ENCODE assay signal across 8 cellular contexts in genomic region chr14:105475269-105475915, GRCh38. TPM values are rescaled to one million over a fixed set of nuclear protein-coding genes. Genes with fewer than 3 reads are reported as not detected.
DNase-seq lines count a peak whose midpoint lies in the region; ATAC-seq, FAIRE-seq and TF ChIP-seq lines count a peak whose summit lies in the region.

No MANE protein-coding gene starts in this region.

- TF ChIP-seq RAD21 in GM12878 (IDR thresholded peaks at IDR 0.05; ENCODE audit: insufficient read depth, low read depth, low read length) = no peak

- RAD21 ChIA-PET in GM12878 (lab: Charles Lee; ENCODE audit: unreplicated experiment) = no interaction called here

- WGBS in GM12878 (ENCODE audit: insufficient coverage, insufficient replicate concordance, low lambda C conversion rate, missing lambda C conversion rate) = under 1% methylated on average over 36 of the region's 39 CpGs
- WGBS in testis, 2 donors = 6 to 10% methylated on average over 11 to 36 of the region's 39 CpGs

- no peaks in the 10 kb centered on the region for H4K20me1 ChIP-seq in GM12878 (ENCODE audit: control insufficient read depth, insufficient read depth)

- intact Hi-C loops in Right ventricle myocardium superior (cut with DNase I) (no loop called here), Right ventricle myocardium inferior (cut with DNase I) (loop anchor here (2.0 to 10.0 kb wide), 4 partner anchors 15 to 751 kb away; partner anchors contain the start of genes ADSS1 and TEDC1), GM12878 (cut with micrococcal nuclease; ENCODE audit: unreplicated experiment) (no loop called here), testis (cut with DNase I; ENCODE audit: low total_unique reads) (no loop called here)

- H3K27me3 ChIP-seq in GM12878 (replicated peaks in 1 of 2; ENCODE audit: control insufficient read depth in 2 of 2, insufficient read depth in 2 of 2, low read length in 1 of 2) (peaks cover 4 to 11% of the 10 kb centered on the region in 2 experiments; a peak in 3 of 4 replicates), testis (peaks cover 3% of the 10 kb centered on the region)

- H3K79me2 ChIP-seq in GM12878 (ENCODE audit: control insufficient read depth, insufficient read depth, low read length) = no peaks in the 10 kb centered on the region

- TF ChIP-seq POLR2A in GM12878 (IDR thresholded peaks at IDR 0.05; ENCODE audit: low read depth, low read length) (no peak), testis (IDR thresholded peaks at IDR 0.05) (no peak)

- SMC1A ChIA-PET in GM12878 (lab: Charles Lee; ENCODE audit: uncharacterized antibody, unreplicated experiment) = no interaction called here

- no peak for TF ChIP-seq EP300 in GM12878 (IDR thresholded peaks at IDR 0.05; ENCODE audit: borderline replicate concordance in 1 of 2, control insufficient read depth in 1 of 2, low read depth in 2 of 2, low read length in 2 of 2)

- no TSS peak for BruUV-seq in GM12878 (replicated peaks; lab: Mats Ljungman, UMichigan)

- H3K4me3 ChIP-seq in GM12878 = peak overlapping the region; percentile 27; the same call in 1 of the 2 replicates
- peak overlapping the region; percentile 55 to 62 for H3K4me3 ChIP-seq in testis

- peak overlapping the region; percentile 64; the same call in 1 of the 2 replicates for H3K4me2 ChIP-seq in GM12878 (ENCODE audit: control insufficient read depth, insufficient read depth)

- H3K4me1 ChIP-seq in GM12878 (ENCODE audit: control insufficient read depth, insufficient read depth, low read length) (no peaks in the 10 kb centered on the region), testis (peaks cover 51% of the 10 kb centered on the region)

- H3K9ac ChIP-seq in GM12878 (ENCODE audit: control insufficient read depth, insufficient read depth, low read length) = no peak overlapping the region

- H2AFZ ChIP-seq in GM12878 (ENCODE audit: control insufficient read depth, low read depth, low read length) = no peak overlapping the region

- no peaks in the 10 kb centered on the region; a peak in 1 of 4 replicates for H3K36me3 ChIP-seq in GM12878 (ENCODE audit: control insufficient read depth in 2 of 2, insufficient read depth in 2 of 2, low read length in 1 of 2)
- H3K36me3 ChIP-seq in testis (ENCODE audit: low read depth, missing control alignments) = no peaks in the 10 kb centered on the region

- in situ Hi-C loops in GM12878 (cut with MboI) = no loop called here

- ATAC-seq in Right ventricle myocardium superior (ENCODE audit: poor library complexity) (no peak), Right ventricle myocardium inferior (no peak), GM12878 (no peak), GM18502 (IDR thresholded peaks at IDR 0.05; ENCODE audit: poor library complexity, unreplicated experiment) (no peak)

- DNase-seq in Right ventricle myocardium superior = peak; percentile 71
- no peak for DNase-seq in Right ventricle myocardium inferior (ENCODE audit: missing footprints)
- no peak for DNase-seq in GM12878 (ENCODE audit: low read depth, low spot score)
- peak; percentile 77 for DNase-seq in left kidney (ENCODE audit: low read depth, low spot score)
- DNase-seq in testis = no peak
- DNase-seq in OCI-M1 (lab: John Stamatoyannopoulos, UW) = no peak
- DNase-seq in activated CD4-positive, CD25-positive, alpha-beta regulatory T cell treated with anti-CD3 and anti-CD28 coated beads, Interleukin-2, amount 50 U/mL, for 72 hours = no peak

- H3K27ac ChIP-seq in GM12878 (ENCODE audit: control insufficient read depth, insufficient read depth) (no peak overlapping the region), testis (peak overlapping the region in 1 of 2 donors; percentile 79)

- POLR2A ChIA-PET in GM12878 (lab: Charles Lee) = no interaction called here

- FAIRE-seq in GM12878 (lab: Jason Lieb, UNC) = no peak

- H3K9me3 ChIP-seq in GM12878 (replicated peaks; ENCODE audit: control insufficient read depth, insufficient read depth, low read length) (no peaks in the 10 kb centered on the region; the same call in 2 of the 3 replicates), testis (no peaks in the 10 kb centered on the region)

- no peak for TF ChIP-seq CTCF in GM12878 (IDR thresholded peaks at IDR 0.05 in 2 of 3, conservative IDR thresholded peaks at IDR 0.05 in 1 of 3; ENCODE audit: control insufficient read depth in 2 of 3, extremely low read depth in 1 of 3, insufficient read depth in 1 of 3, low read depth in 3 of 3, low read length in 3 of 3)
- TF ChIP-seq CTCF in testis (IDR thresholded peaks at IDR 0.05) = no peak

- CTCF ChIA-PET in GM12878 (lab: Yijun Ruan, JAX) = no interaction called here

RNA-seq across cellular contexts. Expression of gene CRIP2, which starts 0.8 kb away (rescaled TPM):
- total RNA-seq in Right ventricle myocardium superior (1,011 TPM), Right ventricle myocardium inferior (1,081 TPM), GM12878 (2014; rRNA removed) (0.11 TPM in 1 of 2 replicates, not detected in the other), GM12878 (2014; rRNA removed; fragmentation: Illumina TruSeq; extraction: Trizol) (not detected in 2 replicates), GM12878 (2021) (0.49 and 0.61 TPM in 2 replicates), testis (100 to 1,000 TPM; 114 to 159 TPM)
- not detected in 2 replicates for total RNA-seq in GM12878 (2013; cell fraction: nucleolus; rRNA removed)
- not detected for polyA plus RNA-seq in GM12878 (2011; ENCODE audit: low read depth)
- polyA plus RNA-seq in GM12878 (2011; rRNA removed) (0.04 TPM in 1 of 2 replicates, not detected in the other), GM12878 (2014; fragmentation: Illumina TruSeq; extraction: Trizol) (not detected in 2 replicates), GM12878 (2014; fragmentation: Nextera tagmentation; extraction: Ambion mirVana) (not detected), GM12878 (2014; rRNA removed) (not detected in 2 replicates), GM12878 (2016; fragmentation: Nextera tagmentation; extraction: Ambion mirVana) (under 1 TPM; 0.37 to 0.62 TPM), testis (ENCODE audit: insufficient read depth, low read depth, low replicate concordance) (121 TPM)
- polyA plus RNA-seq in GM12878 (2011; cell fraction: cytosol; rRNA removed) = 0.39 and 0.40 TPM in 2 replicates
- polyA plus RNA-seq in GM12878 (2011; cell fraction: nucleus; rRNA removed) = 0.37 and 0.57 TPM in 2 replicates
- 0.15 and 0.22 TPM in 2 replicates for polyA plus RNA-seq in GM12878 (2012)
- not detected in 2 replicates for polyA minus RNA-seq in GM12878 (2011; rRNA and poly(A)+ RNA removed)
- 2.9 and 4.2 TPM in 2 replicates for polyA minus RNA-seq in GM12878 (2011; cell fraction: cytosol; rRNA and poly(A)+ RNA removed)
- 1.4 TPM in 1 of 2 replicates, not detected in the other for polyA minus RNA-seq in GM12878 (2011; cell fraction: nucleus; rRNA and poly(A)+ RNA removed)

RNA-seq across cellular contexts. Expression of gene CRIP1, which starts 11.3 kb away (rescaled TPM):
- total RNA-seq in Right ventricle myocardium superior = 71.8 TPM
- total RNA-seq in Right ventricle myocardium inferior = 82.0 TPM
- 20.9 and 21.9 TPM in 2 replicates for total RNA-seq in GM12878 (2013; cell fraction: nucleolus; rRNA removed)
- 99.4 and 101 TPM in 2 replicates for total RNA-seq in GM12878 (2014; rRNA removed)
- total RNA-seq in GM12878 (2014; rRNA removed; fragmentation: Illumina TruSeq; extraction: Trizol) = 87.3 and 90.6 TPM in 2 replicates
- total RNA-seq in GM12878 (2021) = 177 and 188 TPM in 2 replicates
- 110 TPM for polyA plus RNA-seq in GM12878 (2011; ENCODE audit: low read depth)
- 36.3 and 174 TPM in 2 replicates for polyA plus RNA-seq in GM12878 (2011; rRNA removed)
- polyA plus RNA-seq in GM12878 (2011; cell fraction: cytosol; rRNA removed) = 236 and 406 TPM in 2 replicates
- polyA plus RNA-seq in GM12878 (2011; cell fraction: nucleus; rRNA removed) = 273 and 302 TPM in 2 replicates
- polyA plus RNA-seq in GM12878 (2012) = 224 and 253 TPM in 2 replicates
- polyA plus RNA-seq in GM12878 (2014; fragmentation: Illumina TruSeq; extraction: Trizol) = 8.1 and 81.1 TPM in 2 replicates
- 100 to 1,000 TPM in 1 of 2 experiments, 10 to 100 TPM in 1; 66.8 to 134 TPM for polyA plus RNA-seq in GM12878 (2014; fragmentation: Nextera tagmentation; extraction: Ambion mirVana)
- polyA plus RNA-seq in GM12878 (2014; rRNA removed) = 259 and 269 TPM in 2 replicates
- 100 to 1,000 TPM; 207 to 230 TPM for polyA plus RNA-seq in GM12878 (2016; fragmentation: Nextera tagmentation; extraction: Ambion mirVana)
- polyA minus RNA-seq in GM12878 (2011; rRNA and poly(A)+ RNA removed) = 26.0 and 61.0 TPM in 2 replicates
- 42.5 and 76.2 TPM in 2 replicates for polyA minus RNA-seq in GM12878 (2011; cell fraction: cytosol; rRNA and poly(A)+ RNA removed)
- 17.5 and 28.7 TPM in 2 replicates for polyA minus RNA-seq in GM12878 (2011; cell fraction: nucleus; rRNA and poly(A)+ RNA removed)
- total RNA-seq in testis = 1 to 10 TPM; 3.0 to 4.4 TPM
- 154 TPM for polyA plus RNA-seq in testis (ENCODE audit: insufficient read depth, low read depth, low replicate concordance)

RNA-seq across cellular contexts. Expression of gene TEDC1, which starts 15.7 kb away (rescaled TPM):
- total RNA-seq in Right ventricle myocardium superior = 6.2 TPM
- 6.4 TPM for total RNA-seq in Right ventricle myocardium inferior
- 15.3 and 19.0 TPM in 2 replicates for total RNA-seq in GM12878 (2013; cell fraction: nucleolus; rRNA removed)
- 23.0 and 25.8 TPM in 2 replicates for total RNA-seq in GM12878 (2014; rRNA removed)
- 2.9 and 5.1 TPM in 2 replicates for total RNA-seq in GM12878 (2014; rRNA removed; fragmentation: Illumina TruSeq; extraction: Trizol)
- 30.5 and 34.2 TPM in 2 replicates for total RNA-seq in GM12878 (2021)
- polyA plus RNA-seq in GM12878 (2011; ENCODE audit: low read depth) = 1.9 TPM
- 1.7 and 6.0 TPM in 2 replicates for polyA plus RNA-seq in GM12878 (2011; rRNA removed)
- polyA plus RNA-seq in GM12878 (2011; cell fraction: cytosol; rRNA removed) = 8.1 and 18.8 TPM in 2 replicates
- polyA plus RNA-seq in GM12878 (2011; cell fraction: nucleus; rRNA removed) = 26.6 and 44.6 TPM in 2 replicates
- polyA plus RNA-seq in GM12878 (2012) = 7.2 and 9.4 TPM in 2 replicates
- polyA plus RNA-seq in GM12878 (2014; fragmentation: Illumina TruSeq; extraction: Trizol) = 0.10 and 0.76 TPM in 2 replicates
- polyA plus RNA-seq in GM12878 (2014; fragmentation: Nextera tagmentation; extraction: Ambion mirVana) = 1 to 10 TPM in 1 of 2 experiments, under 1 TPM in 1; 0.19 to 1.6 TPM
- polyA plus RNA-seq in GM12878 (2014; rRNA removed) = 27.8 and 32.6 TPM in 2 replicates
- 10 to 100 TPM; 23.3 to 29.9 TPM for polyA plus RNA-seq in GM12878 (2016; fragmentation: Nextera tagmentation; extraction: Ambion mirVana)
- 6.5 and 9.2 TPM in 2 replicates for polyA minus RNA-seq in GM12878 (2011; rRNA and poly(A)+ RNA removed)
- polyA minus RNA-seq in GM12878 (2011; cell fraction: cytosol; rRNA and poly(A)+ RNA removed) = 4.4 and 5.8 TPM in 2 replicates
- polyA minus RNA-seq in GM12878 (2011; cell fraction: nucleus; rRNA and poly(A)+ RNA removed) = 8.9 and 18.4 TPM in 2 replicates
- total RNA-seq in testis = 10 to 100 TPM; 16.4 to 16.7 TPM
- polyA plus RNA-seq in testis (ENCODE audit: insufficient read depth, low read depth, low replicate concordance) = 8.8 TPM

RNA-seq across cellular contexts. Expression of gene TMEM121, which starts 51.0 kb away (rescaled TPM):
- 3.1 TPM for total RNA-seq in Right ventricle myocardium superior
- total RNA-seq in Right ventricle myocardium inferior = 3.4 TPM
- total RNA-seq in GM12878 (2013; cell fraction: nucleolus; rRNA removed) = 2.2 and 2.7 TPM in 2 replicates
- 4.9 and 6.6 TPM in 2 replicates for total RNA-seq in GM12878 (2014; rRNA removed)
- 0.09 and 0.13 TPM in 2 replicates for total RNA-seq in GM12878 (2014; rRNA removed; fragmentation: Illumina TruSeq; extraction: Trizol)
- 3.2 and 3.4 TPM in 2 replicates for total RNA-seq in GM12878 (2021)
- not detected for polyA plus RNA-seq in GM12878 (2011; ENCODE audit: low read depth)
- 0.04 TPM in 1 of 2 replicates, not detected in the other for polyA plus RNA-seq in GM12878 (2011; rRNA removed)
- polyA plus RNA-seq in GM12878 (2011; cell fraction: cytosol; rRNA removed) = 0.13 TPM in 1 of 2 replicates, not detected in the other
- polyA plus RNA-seq in GM12878 (2011; cell fraction: nucleus; rRNA removed) = 0.07 and 0.12 TPM in 2 replicates
- polyA plus RNA-seq in GM12878 (2012) = 0.30 and 0.35 TPM in 2 replicates
- polyA plus RNA-seq in GM12878 (2014; fragmentation: Illumina TruSeq; extraction: Trizol) = not detected in 2 replicates
- under 1 TPM in 1 of 2 experiments, not detected in 1; 0.27 TPM for polyA plus RNA-seq in GM12878 (2014; fragmentation: Nextera tagmentation; extraction: Ambion mirVana)
- 3.1 and 4.9 TPM in 2 replicates for polyA plus RNA-seq in GM12878 (2014; rRNA removed)
- polyA plus RNA-seq in GM12878 (2016; fragmentation: Nextera tagmentation; extraction: Ambion mirVana) = 1 to 10 TPM in 1 of 2 experiments, under 1 TPM in 1; 0.49 to 1.9 TPM
- not detected in 2 replicates for polyA minus RNA-seq in GM12878 (2011; rRNA and poly(A)+ RNA removed)
- not detected in 2 replicates for polyA minus RNA-seq in GM12878 (2011; cell fraction: cytosol; rRNA and poly(A)+ RNA removed)
- 0.12 and 0.29 TPM in 2 replicates for polyA minus RNA-seq in GM12878 (2011; cell fraction: nucleus; rRNA and poly(A)+ RNA removed)
- 1 to 10 TPM; 3.7 to 4.8 TPM for total RNA-seq in testis
- polyA plus RNA-seq in testis (ENCODE audit: insufficient read depth, low read depth, low replicate concordance) = 1.4 TPM

RNA-seq across cellular contexts. Expression of gene MTA1, which starts 55.8 kb away (rescaled TPM):
- total RNA-seq in Right ventricle myocardium superior (191 TPM), Right ventricle myocardium inferior (192 TPM), GM12878 (2014; rRNA removed) (53.3 and 62.6 TPM in 2 replicates), GM12878 (2014; rRNA removed; fragmentation: Illumina TruSeq; extraction: Trizol) (28.1 and 30.8 TPM in 2 replicates), GM12878 (2021) (138 and 162 TPM in 2 replicates), testis (100 to 1,000 TPM; 118 to 120 TPM)
- 130 and 153 TPM in 2 replicates for total RNA-seq in GM12878 (2013; cell fraction: nucleolus; rRNA removed)
- 20.4 TPM for polyA plus RNA-seq in GM12878 (2011; ENCODE audit: low read depth)
- polyA plus RNA-seq in GM12878 (2011; rRNA removed) (26.0 and 52.3 TPM in 2 replicates), GM12878 (2014; fragmentation: Illumina TruSeq; extraction: Trizol) (9.6 and 30.4 TPM in 2 replicates), GM12878 (2014; fragmentation: Nextera tagmentation; extraction: Ambion mirVana) (under 1 TPM; 0.14 to 0.69 TPM), GM12878 (2014; rRNA removed) (114 and 134 TPM in 2 replicates), GM12878 (2016; fragmentation: Nextera tagmentation; extraction: Ambion mirVana) (10 to 100 TPM in 1 of 2 experiments, 1 to 10 TPM in 1; 7.7 to 10.3 TPM), testis (ENCODE audit: insufficient read depth, low read depth, low replicate concordance) (135 TPM)
- polyA plus RNA-seq in GM12878 (2011; cell fraction: cytosol; rRNA removed) = 41.2 and 55.8 TPM in 2 replicates
- 459 and 605 TPM in 2 replicates for polyA plus RNA-seq in GM12878 (2011; cell fraction: nucleus; rRNA removed)
- polyA plus RNA-seq in GM12878 (2012) = 68.8 and 74.0 TPM in 2 replicates
- 22.1 and 40.2 TPM in 2 replicates for polyA minus RNA-seq in GM12878 (2011; rRNA and poly(A)+ RNA removed)
- 42.9 and 49.3 TPM in 2 replicates for polyA minus RNA-seq in GM12878 (2011; cell fraction: cytosol; rRNA and poly(A)+ RNA removed)
- 62.5 and 113 TPM in 2 replicates for polyA minus RNA-seq in GM12878 (2011; cell fraction: nucleus; rRNA and poly(A)+ RNA removed)

Comparison
In these comparisons a context has a peak if more than half of its experiments do, and no peak if none do; other contexts are left out.
1. DNase-seq: peak in Right ventricle myocardium superior (single experiment) and left kidney (single experiment); none in Right ventricle myocardium inferior (single experiment), GM12878 (single experiment), testis (single experiment), OCI-M1 (single experiment) and activated CD4-positive, CD25-positive, alpha-beta regulatory T cell treated with anti-CD3 and anti-CD28 coated beads, Interleukin-2, amount 50 U/mL, for 72 hours (single experiment).
2. RNA of gene CRIP2, which starts 0.8 kb away (total RNA-seq): 1,081 TPM in Right ventricle myocardium inferior (single experiment), 1,011 TPM in Right ventricle myocardium superior (single experiment) and 114 to 159 TPM in testis; 0.11 to 0.61 TPM in GM12878; every median in the first group is over 10 times any median in the second.
3. RNA of gene CRIP1, which starts 11.3 kb away (total RNA-seq): 20.9 to 188 TPM in GM12878, 82.0 TPM in Right ventricle myocardium inferior (single experiment) and 71.8 TPM in Right ventricle myocardium superior (single experiment); 3.0 to 4.4 TPM in testis; every median in the first group is over 4 times any median in the second.